Comparison of ENCODE assay signal across 9 cellular contexts in genomic region chr3:53753518-53754183, GRCh38.
DNase-seq lines count a peak whose midpoint lies in the region; ATAC-seq and TF ChIP-seq lines count a peak whose summit lies in the region.
"Had no signal": no experiment of that assay in that cellular context is flagged by ENCODE, and none has a peak within 500 bp of the region (broad histone marks: within the 10 kb centered on the region; RNA-seq: fewer than 3 reads in every experiment).

No MANE protein-coding gene starts in this region.

- TF ChIP-seq CTCF in GM10248 (IDR thresholded peaks at IDR 0.05; ENCODE audit: control extremely low read depth, extremely low read depth, low read depth, missing control alignments) (no peak), thyroid gland (IDR thresholded peaks at IDR 0.05) (no peak)

- H3K4me1 ChIP-seq in thyroid gland, result no peaks in the 10 kb centered on the region

- H3K9me3 Mint-ChIP-seq in activated naive CD4-positive, alpha-beta T cell treated with anti-CD3 and anti-CD28 coated beads, Interleukin-2, amount 50 U/mL, for 72 hours, result no peaks in the 10 kb centered on the region

- H3K36me3 Mint-ChIP-seq in activated naive CD4-positive, alpha-beta T cell treated with anti-CD3 and anti-CD28 coated beads, Interleukin-2, amount 50 U/mL, for 72 hours, result no peaks in the 10 kb centered on the region

- H3K27ac ChIP-seq in thyroid gland, result no peak overlapping the region

- CTCF ChIA-PET in GM10248 (lab: Yijun Ruan, JAX), result no interaction called here

- H3K36me3 ChIP-seq in thyroid gland, result no peaks in the 10 kb centered on the region

- no peaks in the 10 kb centered on the region for H3K27me3 ChIP-seq in thyroid gland

- H3K9me3 ChIP-seq in thyroid gland, result no peaks in the 10 kb centered on the region

- TF ChIP-seq POLR2A in thyroid gland (IDR thresholded peaks at IDR 0.05) (no peak), erythroblast (IDR thresholded peaks at IDR 0.05; ENCODE audit: low read length) (no peak)

- intact Hi-C loops in thyroid gland (cut with DNase I), result no loop called here

- peak; percentile 56 for DNase-seq in CD1c-positive myeloid dendritic cell (ENCODE audit: extremely low spot score)
- peak; percentile 42 for DNase-seq in GM10248 (ENCODE audit: extremely low spot score)
- no peak for DNase-seq in activated naive CD4-positive, alpha-beta T cell treated with anti-CD3 and anti-CD28 coated beads, Interleukin-2, amount 50 U/mL, for 72 hours (ENCODE audit: low spot score in 2 of 2)
- DNase-seq in thyroid gland, result no peak
- DNase-seq in erythroblast (lab: John Stamatoyannopoulos, UW), result no peak
- DNase-seq: activated CD8-positive, alpha-beta memory T cell treated with anti-CD3 and anti-CD28 coated beads, Interleukin-2, amount 50 U/mL, for 48 hours had no signal

- no peak overlapping the region for H3K4me3 ChIP-seq in thyroid gland (replicated peaks in 1 of 3)

- ATAC-seq in HG02852 (IDR thresholded peaks at IDR 0.05; ENCODE audit: unreplicated experiment), result peak; percentile 44
- ATAC-seq in activated naive CD4-positive, alpha-beta T cell treated with anti-CD3 and anti-CD28 coated beads, Interleukin-2, amount 50 U/mL, for 72 hours, result peak; percentile 53 to 80
- ATAC-seq in HG03565 (IDR thresholded peaks at IDR 0.05; ENCODE audit: unreplicated experiment), result no peak
- ATAC-seq in HG02763 (IDR thresholded peaks at IDR 0.05; ENCODE audit: unreplicated experiment), result no peak

- no peak overlapping the region for H3K27ac Mint-ChIP-seq in activated naive CD4-positive, alpha-beta T cell treated with anti-CD3 and anti-CD28 coated beads, Interleukin-2, amount 50 U/mL, for 72 hours

- 80 to 81% methylated on average over 9 of the region's 9 CpGs for WGBS in thyroid gland, 2 donors

- POLR2A ChIA-PET in GM10248 (lab: Yijun Ruan, JAX), result no interaction called here

Comparison
In these comparisons a context has a peak if more than half of its experiments do, and no peak if none do; other contexts are left out.
1. DNase-seq: peak in CD1c-positive myeloid dendritic cell (single experiment) and GM10248 (single experiment); none in activated naive CD4-positive, alpha-beta T cell treated with anti-CD3 and anti-CD28 coated beads, Interleukin-2, amount 50 U/mL, for 72 hours (0 of 2), thyroid gland (0 of 2) and erythroblast (0 of 2).
2. ATAC-seq: peak in HG02852 (single experiment) and activated naive CD4-positive, alpha-beta T cell treated with anti-CD3 and anti-CD28 coated beads, Interleukin-2, amount 50 U/mL, for 72 hours (2 of 2); none in HG03565 (single experiment) and HG02763 (single experiment).